21 cellular contexts compared by ENCODE assay signal in genomic region chr7:84614821-84615506, GRCh38.
DNase-seq lines count a peak whose midpoint lies in the region; ATAC-seq and TF ChIP-seq lines count a peak whose summit lies in the region.
"Had no signal": no experiment of that assay in that cellular context is flagged by ENCODE, and none has a peak within 500 bp of the region (broad histone marks: within the 10 kb centered on the region; RNA-seq: fewer than 3 reads in every experiment).

No MANE protein-coding gene starts in this region.

- no peaks in the 10 kb centered on the region for H3K79me1 ChIP-seq in IMR-90 (ENCODE audit: low read depth in 1 of 2, low read length in 2 of 2)

- no peak overlapping the region for H2BK15ac ChIP-seq in IMR-90 (ENCODE audit: low read depth, low read length)

- H2BK120ac ChIP-seq in IMR-90 (ENCODE audit: low read depth, low read length): no peak overlapping the region

- dilution Hi-C loops in IMR-90 (cut with HindIII; ENCODE audit: low sequenced_read_pairs, unreplicated experiment): no loop called here

- H3K56ac ChIP-seq in IMR-90 (ENCODE audit: extremely low read depth, insufficient read depth, low read length): no peak overlapping the region

- no peak for TF ChIP-seq POLR2A in IMR-90 (IDR thresholded peaks at IDR 0.05; ENCODE audit: low read depth, low read length)

- H2BK20ac ChIP-seq in IMR-90 (ENCODE audit: low read depth, low read length): no peak overlapping the region

- no peaks in the 10 kb centered on the region for H3K36me3 ChIP-seq in IMR-90 (ENCODE audit: control insufficient read depth, insufficient read depth, low read length)
- H3K36me3 ChIP-seq: thyroid gland had no signal

- no peak overlapping the region for H3K4me2 ChIP-seq in IMR-90 (ENCODE audit: low read depth, low read length)

- peak overlapping the region; percentile 49; the same call in 1 of the 2 replicates for H3K14ac ChIP-seq in IMR-90 (replicated peaks; ENCODE audit: low read depth, low read length)

- no peak overlapping the region for H3K27ac ChIP-seq in C4-2B
- no peak overlapping the region for H3K27ac ChIP-seq in IMR-90 (ENCODE audit: insufficient read depth, low read length)
- H3K27ac ChIP-seq in coronary artery: no peak overlapping the region
- H3K27ac ChIP-seq: psoas muscle, thyroid gland had no signal

- H3K9me3 ChIP-seq in IMR-90 (ENCODE audit: control insufficient read depth, insufficient read depth, low read length): no peaks in the 10 kb centered on the region
- H3K9me3 ChIP-seq: psoas muscle, thyroid gland had no signal

- intact Hi-C loops in IMR-90 (cut with micrococcal nuclease): no loop called here

- no peak overlapping the region for H4K5ac ChIP-seq in IMR-90 (ENCODE audit: low read depth, low read length)

- in situ Hi-C loops in IMR-90 (cut with MboI; ENCODE audit: low sequenced_read_pairs): no loop called here
- in situ Hi-C loops in astrocyte of the spinal cord (cut with HindIII; ENCODE audit: low sequenced_read_pairs): no loop called here

- no TSS peak for BruUV-seq in IMR-90 (replicated peaks; lab: Mats Ljungman, UMichigan)

- H3K9ac ChIP-seq in IMR-90 (ENCODE audit: low read depth, low read length): no peak overlapping the region

- H2BK5ac ChIP-seq in IMR-90 (ENCODE audit: low read depth, low read length, poor library complexity, severe bottlenecking): no peak overlapping the region

- no peak overlapping the region for H2AK9ac ChIP-seq in IMR-90 (replicated peaks; ENCODE audit: low read depth, low read length, poor library complexity)

- no peaks in the 10 kb centered on the region for H3K4me1 ChIP-seq in IMR-90 (ENCODE audit: control insufficient read depth, insufficient read depth, low read length)
- H3K4me1 ChIP-seq: psoas muscle, thyroid gland had no signal

- no peak overlapping the region for H2AFZ ChIP-seq in IMR-90 (replicated peaks; ENCODE audit: low read length, poor library complexity)

- CTCF ChIA-PET in IMR-90 (lab: Yijun Ruan, JAX): no interaction called here

- POLR2A ChIA-PET in IMR-90 (lab: Charles Lee; ENCODE audit: unreplicated experiment): no interaction called here

- H3K4me3 ChIP-seq in IMR-90 (ENCODE audit: insufficient read depth, low read depth, low read length) (no peak overlapping the region), astrocyte of the spinal cord (ENCODE audit: low read depth, low read length) (no peak overlapping the region), coronary artery (no peak overlapping the region)
- H3K4me3 ChIP-seq: psoas muscle, thyroid gland had no signal

- no peak overlapping the region for H3K4ac ChIP-seq in IMR-90 (ENCODE audit: low read depth, low read length)

- no peak overlapping the region for H3K18ac ChIP-seq in IMR-90 (ENCODE audit: low read depth, low read length)

- H4K20me1 ChIP-seq in IMR-90 (ENCODE audit: insufficient read depth, low read length): no peaks in the 10 kb centered on the region

- no peaks in the 10 kb centered on the region for H3K9me1 ChIP-seq in IMR-90 (ENCODE audit: insufficient read depth, low read length)

- no peak overlapping the region for H2AK5ac ChIP-seq in IMR-90 (ENCODE audit: low read depth, low read length)

- H3K23ac ChIP-seq in IMR-90 (ENCODE audit: low read depth, low read length): no peak overlapping the region; the same call in 1 of the 2 replicates

- DNase-seq in IMR-90 (no peak), astrocyte of the spinal cord (ENCODE audit: low read depth, low spot score) (no peak), foreskin melanocyte (peak; percentile 74), coronary artery (ENCODE audit: low spot score) (no peak), NCI-H128 (lab: John Stamatoyannopoulos, UW; ENCODE audit: unreplicated experiment) (no peak), AG08396 (ENCODE audit: low spot score) (no peak)
- DNase-seq: activated CD4-positive, CD25-positive, alpha-beta regulatory T cell treated with anti-CD3 and anti-CD28 coated beads, Interleukin-2, amount 50 U/mL, for 72 hours; activated CD8-positive, alpha-beta memory T cell treated with anti-CD3 and anti-CD28 coated beads, Interleukin-2, amount 50 U/mL, for 4 hours; caudate nucleus; CD4-positive, CD25-positive, alpha-beta regulatory T cell; GF-D8; hippocampal formation; left ventricle myocardium superior; NCI-H1417 treated with DMSO at 0.1 percent for 48 hours; NCI-H510A; psoas muscle; T-helper 17 cell; thyroid gland had no signal

- no peaks in the 10 kb centered on the region for H3K27me3 ChIP-seq in IMR-90 (ENCODE audit: control insufficient read depth, insufficient read depth, low read length)
- H3K27me3 ChIP-seq: thyroid gland had no signal

- TF ChIP-seq CTCF in C4-2B (conservative IDR thresholded peaks at IDR 0.05) (peak; percentile 28), IMR-90 (conservative IDR thresholded peaks at IDR 0.05; ENCODE audit: low read depth, low read length) (0 out of 2 replicates have a peak, but pooled peaks have one; percentile 17), astrocyte of the spinal cord (IDR thresholded peaks at IDR 0.05; ENCODE audit: low read depth, low read length) (peak; percentile 4), coronary artery (IDR thresholded peaks at IDR 0.05) (no peak)

- ATAC-seq in IMR-90 (ENCODE audit: low read depth): no peak
- ATAC-seq in GM18873 (IDR thresholded peaks at IDR 0.05; ENCODE audit: low FRiP score, unreplicated experiment): no peak
- ATAC-seq: activated naive CD4-positive, alpha-beta T cell treated with anti-CD3 and anti-CD28 coated beads, Interleukin-2, amount 50 U/mL, for 72 hours; left ventricle myocardium superior; psoas muscle; T-helper 17 cell had no signal

- TF ChIP-seq RAD21 in IMR-90 (IDR thresholded peaks at IDR 0.05; ENCODE audit: low read length): no peak

- no peak overlapping the region for H4K91ac ChIP-seq in IMR-90 (ENCODE audit: insufficient read depth, low read depth, low read length)

- H4K8ac ChIP-seq in IMR-90 (ENCODE audit: low read depth in 2 of 2, low read length in 2 of 2): no peak overlapping the region

TF ChIP-seq in IMR-90, 13 proteins besides CTCF, POLR2A, EP300 and RAD21:
- TF ChIP-seq MXI1 (IDR thresholded peaks at IDR 0.05; ENCODE audit: borderline replicate concordance, low read depth, low read length) (no peak), ELK1 (IDR thresholded peaks at IDR 0.05; ENCODE audit: borderline replicate concordance, low read depth, low read length) (no peak), RFX5 (IDR thresholded peaks at IDR 0.05; ENCODE audit: low read depth, low read length) (no peak), MAFK (IDR thresholded peaks at IDR 0.05; ENCODE audit: low read depth, low read length) (no peak), BHLHE40 (IDR thresholded peaks at IDR 0.05; ENCODE audit: low read depth, low read length) (no peak)
